In the genomic region with DNA sequence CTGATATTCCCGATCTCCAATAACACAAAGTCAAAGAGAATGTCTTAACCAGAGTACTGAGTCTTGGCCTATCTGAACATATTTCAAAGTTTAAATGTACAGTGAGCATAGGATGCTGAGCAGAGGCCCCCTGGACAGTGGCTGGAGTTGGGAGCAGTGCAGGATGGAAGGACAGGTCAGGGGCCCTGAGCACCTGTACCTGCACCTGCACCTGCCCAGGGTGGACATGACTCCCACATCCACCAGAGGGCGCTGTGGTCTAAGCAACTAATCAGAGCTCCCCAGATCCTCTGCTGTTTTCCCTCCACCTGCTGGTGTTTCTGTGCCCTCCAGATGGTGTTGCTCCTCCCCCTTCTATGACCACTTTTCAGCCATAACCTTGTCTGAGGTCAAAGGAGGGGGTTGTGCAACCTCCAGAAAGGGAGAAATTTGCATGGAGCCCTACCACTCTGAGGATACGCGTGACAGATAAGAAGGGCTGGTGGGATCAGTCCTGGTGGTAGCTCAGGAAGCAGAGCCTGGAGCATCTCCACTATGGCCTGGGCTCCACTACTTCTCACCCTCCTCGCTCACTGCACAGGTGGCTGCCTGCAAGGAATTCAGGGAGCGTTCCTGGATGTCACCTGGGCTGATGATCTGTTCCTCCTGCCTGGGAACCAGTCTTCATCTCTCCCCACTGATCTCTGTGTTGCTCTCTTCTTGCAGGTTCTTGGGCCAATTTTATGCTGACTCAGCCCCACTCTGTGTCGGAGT, we compare ENCODE assay signal across 8 cellular contexts. TPM values are rescaled to one million over a fixed set of nuclear protein-coding genes. Genes with fewer than 3 reads are reported as not detected.
DNase-seq lines count a peak whose midpoint lies in the region; ATAC-seq and TF ChIP-seq lines count a peak whose summit lies in the region.

No MANE protein-coding gene starts in this region.

- H3K9me3 ChIP-seq in SJCRH30 (replicated peaks) (0 out of 2 replicates have a peak, but pooled peaks cover 3% of the 10 kb centered on the region), left ventricle myocardium inferior (replicated peaks) (peaks cover 6% of the 10 kb centered on the region), spleen (no peaks in the 10 kb centered on the region)

- intact Hi-C loops in left ventricle myocardium inferior (cut with micrococcal nuclease): no loop called here
- intact Hi-C loops in spleen (cut with DNase I; ENCODE audit: low total_unique reads): no loop called here

- H3K4me3 ChIP-seq in SJCRH30: no peak overlapping the region
- no peak overlapping the region for H3K4me3 ChIP-seq in left ventricle myocardium inferior
- peak overlapping the region in 3 of 8 donors; percentile 2 to 55 (median 9) for H3K4me3 ChIP-seq in spleen

- H3K4me3 Mint-ChIP-seq in activated naive CD4-positive, alpha-beta T cell treated with anti-CD3 and anti-CD28 coated beads, Interleukin-2, amount 10 ng/mL, durations not matched to agents 7 days and 5 days: no peak overlapping the region

- no peak overlapping the region for H3K27ac Mint-ChIP-seq in activated naive CD4-positive, alpha-beta T cell treated with anti-CD3 and anti-CD28 coated beads, Interleukin-2, amount 10 ng/mL, durations not matched to agents 7 days and 5 days

- H3K4me1 ChIP-seq in SJCRH30: no peaks in the 10 kb centered on the region
- no peaks in the 10 kb centered on the region for H3K4me1 ChIP-seq in left ventricle myocardium inferior
- H3K4me1 ChIP-seq in spleen: peaks cover 0 to 40% (median 11%) of the 10 kb centered on the region in 6 donors

- H3K36me3 ChIP-seq in SJCRH30 (no peaks in the 10 kb centered on the region), left ventricle myocardium inferior (no peaks in the 10 kb centered on the region), spleen (no peaks in the 10 kb centered on the region)

- TF ChIP-seq POLR2A in spleen (IDR thresholded peaks at IDR 0.05): no peak

- H3K27ac ChIP-seq in SJCRH30: no peak overlapping the region
- H3K27ac ChIP-seq in left ventricle myocardium inferior (replicated peaks): no peak overlapping the region
- H3K27ac ChIP-seq in spleen: peak overlapping the region in 6 of 8 donors; percentile 30 to 82 (median 68)

- ATAC-seq in GM21825 (IDR thresholded peaks at IDR 0.05; ENCODE audit: unreplicated experiment): peak; percentile 53

- H3K27me3 ChIP-seq in SJCRH30 (no peaks in the 10 kb centered on the region; the same call in 1 of the 2 replicates), left ventricle myocardium inferior (ENCODE audit: low read depth) (peaks cover 57% of the 10 kb centered on the region), spleen (replicated peaks in 1 of 7) (peaks cover 0 to 22% (median 0%) of the 10 kb centered on the region in 7 donors)

- no peaks in the 10 kb centered on the region for H3K4me1 Mint-ChIP-seq in activated naive CD4-positive, alpha-beta T cell treated with anti-CD3 and anti-CD28 coated beads, Interleukin-2, amount 10 ng/mL, durations not matched to agents 7 days and 5 days

- no peaks in the 10 kb centered on the region for H3K36me3 Mint-ChIP-seq in activated naive CD4-positive, alpha-beta T cell treated with anti-CD3 and anti-CD28 coated beads, Interleukin-2, amount 10 ng/mL, durations not matched to agents 7 days and 5 days

- DNase-seq in ELF-1 (ENCODE audit: low read depth, low spot score) (peak; percentile 88), M059J (ENCODE audit: low read depth) (peak; percentile 44), SJCRH30 (peak; percentile 62 to 79), left ventricle myocardium inferior (no peak), spleen (peak; percentile 92), OCI-M2 (lab: John Stamatoyannopoulos, UW; ENCODE audit: unreplicated experiment) (no peak)
- peak; percentile 90 for DNase-seq in activated naive CD4-positive, alpha-beta T cell treated with anti-CD3 and anti-CD28 coated beads, Interleukin-2, amount 10 ng/mL, durations not matched to agents 7 days and 5 days

- peaks cover 47% of the 10 kb centered on the region for H3K27me3 Mint-ChIP-seq in activated naive CD4-positive, alpha-beta T cell treated with anti-CD3 and anti-CD28 coated beads, Interleukin-2, amount 10 ng/mL, durations not matched to agents 7 days and 5 days

- TF ChIP-seq CTCF in left ventricle myocardium inferior (IDR thresholded peaks at IDR 0.05; ENCODE audit: borderline replicate concordance) (peak; percentile 73), spleen (IDR thresholded peaks at IDR 0.05 in 8 of 11, conservative IDR thresholded peaks at IDR 0.05 in 3 of 11) (peak; percentile 78 to 92 (median 84))

- WGBS in spleen, 5 donors: 50 to 61% (median 55%) methylated on average over 7 of the region's 7 CpGs

- H3K9me3 Mint-ChIP-seq in activated naive CD4-positive, alpha-beta T cell treated with anti-CD3 and anti-CD28 coated beads, Interleukin-2, amount 10 ng/mL, durations not matched to agents 7 days and 5 days: no peaks in the 10 kb centered on the region

- CTCF ChIA-PET in activated naive CD4-positive, alpha-beta T cell treated with anti-CD3 and anti-CD28 coated beads, Interleukin-2, amount 10 ng/mL, durations not matched to agents 7 days and 5 days (lab: Charles Lee): interaction anchor here (0.6 to 2.8 kb wide), 19 partner anchors 8 to 152 kb away, joined by 3 to 16 read pairs (median 3); no protein-coding TSS in a partner anchor

RNA-seq across cellular contexts. Expression of a gene that starts 49.1 kb away (rescaled TPM):
- not detected in 2 replicates for total RNA-seq in M059J (2014; rRNA removed; shearing (Covaris generic))
- total RNA-seq in SJCRH30 (2014; rRNA removed; shearing (Covaris generic)): not detected in 2 replicates
- total RNA-seq in left ventricle myocardium inferior: not detected
- total RNA-seq in spleen: not detected
- polyA plus RNA-seq in spleen: 1 to 10 TPM in 1 of 3 donors, under 1 TPM in 2; 0.22 to 9.6 (median 0.30) TPM

Comparison
In these comparisons a context has a peak if more than half of its experiments do, and no peak if none do; other contexts are left out.
1. DNase-seq: peak in ELF-1 (single experiment), M059J (single experiment), SJCRH30 (2 of 2), activated naive CD4-positive, alpha-beta T cell treated with anti-CD3 and anti-CD28 coated beads, Interleukin-2, amount 10 ng/mL, durations not matched to agents 7 days and 5 days (single experiment) and spleen (single experiment); none in left ventricle myocardium inferior (single experiment) and OCI-M2 (single experiment).
2. H3K27ac ChIP-seq: peak in spleen (6 of 8); none in SJCRH30 (single experiment) and left ventricle myocardium inferior (single experiment).